ENCODE assay signal across 22 cellular contexts in genomic region chr2:10243926-10244270, GRCh38.
"Had no signal": no experiment of that assay in that cellular context is flagged by ENCODE, and none has a peak within 500 bp of the region (broad histone marks: within the 10 kb centered on the region; RNA-seq: fewer than 3 reads in every experiment).

No MANE protein-coding gene starts in this region.

- H3K27ac Mint-ChIP-seq: activated CD4-positive, alpha-beta T cell treated with anti-CD3 and anti-CD28 coated beads for 36 hours; activated CD8-positive, alpha-beta T cell treated with anti-CD3 and anti-CD28 coated beads, Interleukin-2, amount 10 ng/mL, durations not matched to agents 7 days and 5 days; activated naive CD4-positive, alpha-beta T cell treated with anti-CD3 and anti-CD28 coated beads for 36 hours; activated naive CD8-positive, alpha-beta T cell treated with anti-CD3 and anti-CD28 coated beads, Interleukin-2, amount 50 U/mL, for 24 hours; nephron; progenitor cell of endocrine pancreas; T-helper 2 cell treated with Interferon-gamma antibody and Interleukin-4, amounts not matched to agents 5 μg/mL and 100 μg/mL, for 36 hours had no signal

- H3K27me3 Mint-ChIP-seq: activated CD4-positive, alpha-beta T cell treated with anti-CD3 and anti-CD28 coated beads for 36 hours; activated naive CD8-positive, alpha-beta T cell treated with anti-CD3 and anti-CD28 coated beads, Interleukin-2, amount 50 U/mL, for 24 hours had no signal

- H3K27me3 ChIP-seq: uterus had no signal

- H3K9me3 Mint-ChIP-seq: T-helper 2 cell treated with Interferon-gamma antibody and Interleukin-4, amounts not matched to agents 5 μg/mL and 100 μg/mL, for 36 hours had no signal

- ATAC-seq: activated CD4-positive, alpha-beta T cell treated with anti-CD3 and anti-CD28 coated beads for 36 hours; activated CD8-positive, alpha-beta T cell treated with anti-CD3 and anti-CD28 coated beads, Interleukin-2, amount 10 ng/mL, durations not matched to agents 7 days and 5 days; activated naive CD8-positive, alpha-beta T cell treated with anti-CD3 and anti-CD28 coated beads, Interleukin-2, amount 50 U/mL, for 24 hours; gastroesophageal sphincter; stimulated activated naive CD8-positive, alpha-beta T cell treated with anti-CD3 and anti-CD28 coated beads, Interleukin-15, Interleukin-2, amounts not matched to agents 100 U/mL and 50 U/mL, for 24 hours had no signal

- H3K27ac ChIP-seq: coronary artery, gastroesophageal sphincter, neutrophil, thoracic aorta, uterus had no signal

- H3K9me3 ChIP-seq: gastroesophageal sphincter, neutrophil, thoracic aorta, uterus had no signal

- H3K4me1 ChIP-seq: gastroesophageal sphincter, uterus had no signal

- DNase-seq: activated CD4-positive, alpha-beta T cell treated with anti-CD3 and anti-CD28 coated beads for 36 hours; activated CD4-positive, CD25-positive, alpha-beta regulatory T cell; activated CD8-positive, alpha-beta T cell treated with anti-CD3 and anti-CD28 coated beads, Interleukin-2, amount 10 ng/mL, durations not matched to agents 7 days and 5 days; activated effector memory CD4-positive, alpha-beta T cell treated with Interleukin-2 at 50 U/mL for 16 hours; activated naive CD4-positive, alpha-beta T cell treated with anti-CD3 and anti-CD28 coated beads for 36 hours; activated naive CD8-positive, alpha-beta T cell treated with anti-CD3 and anti-CD28 coated beads, Interleukin-2, amount 50 U/mL, for 24 hours; amygdala; cerebellar nuclear complex; head of caudate nucleus; hippocampal formation; mesendoderm; stimulated activated naive CD8-positive, alpha-beta T cell treated with anti-CD3 and anti-CD28 coated beads, Interleukin-15, Interleukin-2, amounts not matched to agents 100 U/mL and 50 U/mL, for 24 hours; trophoblast cell; uterus had no signal

- H3K4me3 ChIP-seq: coronary artery, gastroesophageal sphincter, lung, thoracic aorta, uterus had no signal

- H3K4me1 Mint-ChIP-seq: activated CD4-positive, alpha-beta T cell treated with anti-CD3 and anti-CD28 coated beads for 36 hours; activated naive CD8-positive, alpha-beta T cell treated with anti-CD3 and anti-CD28 coated beads, Interleukin-2, amount 50 U/mL, for 24 hours; nephron had no signal

- H3K4me3 Mint-ChIP-seq: activated CD4-positive, alpha-beta T cell treated with anti-CD3 and anti-CD28 coated beads for 36 hours; activated CD8-positive, alpha-beta T cell treated with anti-CD3 and anti-CD28 coated beads, Interleukin-2, amount 10 ng/mL, durations not matched to agents 7 days and 5 days; activated naive CD4-positive, alpha-beta T cell treated with anti-CD3 and anti-CD28 coated beads for 36 hours; activated naive CD8-positive, alpha-beta T cell treated with anti-CD3 and anti-CD28 coated beads, Interleukin-2, amount 50 U/mL, for 24 hours; T-helper 2 cell treated with Interferon-gamma antibody and Interleukin-4, amounts not matched to agents 5 μg/mL and 100 μg/mL, for 36 hours had no signal

- H3K36me3 ChIP-seq: gastroesophageal sphincter, neutrophil, thoracic aorta, uterus had no signal
